In genomic region chr5:50489491-50489890, GRCh38 we compare ENCODE assay signal across 9 cellular contexts. TPM values are rescaled to one million over a fixed set of nuclear protein-coding genes. Genes with fewer than 3 reads are reported as not detected.
A peak's percentile ranks its signal among the peaks of the same experiment; 100 is the strongest.
DNase-seq lines count a peak whose midpoint lies in the region; ATAC-seq and TF ChIP-seq lines count a peak whose summit lies in the region.
"Not testable (repeated sequence)": the region's sequence is repeated elsewhere in the genome, so short reads cannot be mapped to it uniquely, and the experiment has no call there.
"Had no signal": no experiment of that assay in that cellular context is flagged by ENCODE, and none has a peak within 500 bp of the region (broad histone marks: within the 10 kb centered on the region; RNA-seq: fewer than 3 reads in every experiment).

No MANE protein-coding gene starts in this region.

- H3K27ac Mint-ChIP-seq in CD8-positive, alpha-beta memory T cell: peak overlapping the region in 5 of 8 donors; percentile 81 to 92 (median 87)
- peak overlapping the region; percentile 71 to 90 for H3K27ac Mint-ChIP-seq in T-cell
- peak overlapping the region; percentile 81 for H3K27ac Mint-ChIP-seq in activated CD8-positive, alpha-beta memory T cell treated with anti-CD3 and anti-CD28 coated beads, Interleukin-2, amount 10 ng/mL, durations not matched to agents 7 days and 5 days
- not testable (repeated sequence) for H3K27ac Mint-ChIP-seq in activated T-helper 2 cell treated with anti-CD3 and anti-CD28 coated beads, Interferon-gamma antibody, Interleukin-2, Interleukin-4, amounts not matched to agents 10 μg/mL and 5 μg/mL and 100 μg/mL, durations not matched to agents 14 hours and 24 hours and 36 hours
- H3K27ac Mint-ChIP-seq in activated naive CD8-positive, alpha-beta T cell treated with anti-CD3 and anti-CD28 coated beads, Interleukin-2, amount 10 ng/mL, durations not matched to agents 7 days and 5 days: peak overlapping the region; percentile 84
- H3K27ac Mint-ChIP-seq in naive thymus-derived CD8-positive, alpha-beta T cell: peak overlapping the region in 4 of 10 donors; percentile 87 to 95 (median 90)

- TF ChIP-seq EP300 in transverse colon (IDR thresholded peaks at IDR 0.05; ENCODE audit: low read depth): not testable (repeated sequence)

- H3K9me3 ChIP-seq in CD8-positive, alpha-beta memory T cell (ENCODE audit: low read length); transverse colon: not testable (repeated sequence)

- in situ Hi-C loops in transverse colon (cut with MboI; ENCODE audit: low pct_ligation_motif_present in 1 of 4, low pct_unique_long_range_greater_than_20kb in 1 of 4, low sequenced_read_pairs in 3 of 4): not testable (repeated sequence)

- H3K9me3 Mint-ChIP-seq in CD8-positive, alpha-beta memory T cell: peaks cover 20 to 60% (median 28%) of the 10 kb centered on the region in 5 donors
- peaks cover 6 to 22% (median 11%) of the 10 kb centered on the region in 3 donors for H3K9me3 Mint-ChIP-seq in T-cell
- H3K9me3 Mint-ChIP-seq in activated CD8-positive, alpha-beta memory T cell treated with anti-CD3 and anti-CD28 coated beads, Interleukin-2, amount 10 ng/mL, durations not matched to agents 7 days and 5 days (ENCODE audit: low read depth): not testable (repeated sequence)
- H3K9me3 Mint-ChIP-seq in activated T-helper 2 cell treated with anti-CD3 and anti-CD28 coated beads, Interferon-gamma antibody, Interleukin-2, Interleukin-4, amounts not matched to agents 10 μg/mL and 5 μg/mL and 100 μg/mL, durations not matched to agents 14 hours and 24 hours and 36 hours: peaks cover 55% of the 10 kb centered on the region
- H3K9me3 Mint-ChIP-seq in activated naive CD8-positive, alpha-beta T cell treated with anti-CD3 and anti-CD28 coated beads, Interleukin-2, amount 10 ng/mL, durations not matched to agents 7 days and 5 days: peaks cover 32% of the 10 kb centered on the region
- H3K9me3 Mint-ChIP-seq in naive thymus-derived CD8-positive, alpha-beta T cell: peaks cover 0 to 54% (median 22%) of the 10 kb centered on the region in 9 donors

- H3K27ac ChIP-seq in CD8-positive, alpha-beta memory T cell (ENCODE audit: low read depth, low read length); transverse colon: not testable (repeated sequence)

- H3K4me1 ChIP-seq in CD8-positive, alpha-beta memory T cell (ENCODE audit: insufficient read depth, low read length); transverse colon: not testable (repeated sequence)

- not testable (repeated sequence) for H3K27me3 ChIP-seq in CD8-positive, alpha-beta memory T cell (ENCODE audit: insufficient read depth, low read length, poor library complexity, severe bottlenecking); transverse colon

- peaks cover 23 to 27% (median 24%) of the 10 kb centered on the region in 3 donors for H3K4me1 Mint-ChIP-seq in CD8-positive, alpha-beta memory T cell
- peaks cover 25 to 36% (median 35%) of the 10 kb centered on the region in 3 donors for H3K4me1 Mint-ChIP-seq in T-cell
- H3K4me1 Mint-ChIP-seq in activated CD8-positive, alpha-beta memory T cell treated with anti-CD3 and anti-CD28 coated beads, Interleukin-2, amount 10 ng/mL, durations not matched to agents 7 days and 5 days: peaks cover 18% of the 10 kb centered on the region
- not testable (repeated sequence) for H3K4me1 Mint-ChIP-seq in activated T-helper 2 cell treated with anti-CD3 and anti-CD28 coated beads, Interferon-gamma antibody, Interleukin-2, Interleukin-4, amounts not matched to agents 10 μg/mL and 5 μg/mL and 100 μg/mL, durations not matched to agents 14 hours and 24 hours and 36 hours (ENCODE audit: low read depth); activated naive CD8-positive, alpha-beta T cell treated with anti-CD3 and anti-CD28 coated beads, Interleukin-2, amount 10 ng/mL, durations not matched to agents 7 days and 5 days
- peaks cover 7 to 25% (median 16%) of the 10 kb centered on the region in 4 donors for H3K4me1 Mint-ChIP-seq in naive thymus-derived CD8-positive, alpha-beta T cell

- TF ChIP-seq CTCF in transverse colon (IDR thresholded peaks at IDR 0.05): not testable (repeated sequence)

- POLR2A ChIA-PET in CD8-positive, alpha-beta memory T cell (lab: Charles Lee): interaction anchor here (1.0 to 1.5 kb wide), 3 partner anchors 43 to 48 kb away, joined by 3 to 7 read pairs (median 3); partner anchors contain the start of gene EMB
- POLR2A ChIA-PET in T-cell (lab: Charles Lee): not testable (repeated sequence)
- POLR2A ChIA-PET in activated naive CD8-positive, alpha-beta T cell treated with anti-CD3 and anti-CD28 coated beads, Interleukin-2, amount 10 ng/mL, durations not matched to agents 7 days and 5 days (lab: Charles Lee): interaction anchor here (2.3 kb wide), 1 partner anchor 48 kb away, joined by 8 read pairs; the partner anchor contains the start of gene EMB
- POLR2A ChIA-PET in naive thymus-derived CD8-positive, alpha-beta T cell (lab: Charles Lee): interaction anchor here (1.0 to 1.1 kb wide), 3 partner anchors 44 to 176 kb away, joined by 3 to 7 read pairs (median 6); partner anchors contain the start of gene EMB

- peaks cover 9 to 63% (median 25%) of the 10 kb centered on the region in 3 donors for H3K36me3 Mint-ChIP-seq in CD8-positive, alpha-beta memory T cell
- H3K36me3 Mint-ChIP-seq in T-cell: peaks cover 17% of the 10 kb centered on the region
- peaks cover 35% of the 10 kb centered on the region for H3K36me3 Mint-ChIP-seq in activated CD8-positive, alpha-beta memory T cell treated with anti-CD3 and anti-CD28 coated beads, Interleukin-2, amount 10 ng/mL, durations not matched to agents 7 days and 5 days
- peaks cover 34% of the 10 kb centered on the region for H3K36me3 Mint-ChIP-seq in activated T-helper 2 cell treated with anti-CD3 and anti-CD28 coated beads, Interferon-gamma antibody, Interleukin-2, Interleukin-4, amounts not matched to agents 10 μg/mL and 5 μg/mL and 100 μg/mL, durations not matched to agents 14 hours and 24 hours and 36 hours (ENCODE audit: low read depth)
- H3K36me3 Mint-ChIP-seq in activated naive CD8-positive, alpha-beta T cell treated with anti-CD3 and anti-CD28 coated beads, Interleukin-2, amount 10 ng/mL, durations not matched to agents 7 days and 5 days: peaks cover 34% of the 10 kb centered on the region
- peaks cover 0 to 16% (median 10%) of the 10 kb centered on the region in 3 donors for H3K36me3 Mint-ChIP-seq in naive thymus-derived CD8-positive, alpha-beta T cell

- not testable (repeated sequence) for H3K27me3 Mint-ChIP-seq in CD8-positive, alpha-beta memory T cell; T-cell; activated CD8-positive, alpha-beta memory T cell treated with anti-CD3 and anti-CD28 coated beads, Interleukin-2, amount 10 ng/mL, durations not matched to agents 7 days and 5 days; activated T-helper 2 cell treated with anti-CD3 and anti-CD28 coated beads, Interferon-gamma antibody, Interleukin-2, Interleukin-4, amounts not matched to agents 10 μg/mL and 5 μg/mL and 100 μg/mL, durations not matched to agents 14 hours and 24 hours and 36 hours (ENCODE audit: low read depth); activated naive CD8-positive, alpha-beta T cell treated with anti-CD3 and anti-CD28 coated beads, Interleukin-2, amount 10 ng/mL, durations not matched to agents 7 days and 5 days; naive thymus-derived CD8-positive, alpha-beta T cell

- TF ChIP-seq POLR2A in transverse colon (IDR thresholded peaks at IDR 0.05): not testable (repeated sequence)

- 90% methylated on average over 9 of the region's 10 CpGs; no CpG with 5 or more reads in 1 of the 2 donors for WGBS in transverse colon (ENCODE audit: low coverage in 1 of 2), 2 donors

- H3K36me3 ChIP-seq in CD8-positive, alpha-beta memory T cell (ENCODE audit: insufficient read depth, low read length); transverse colon: not testable (repeated sequence)

- peak in 2 of 5 donors; percentile 75 to 86 for DNase-seq in CD8-positive, alpha-beta memory T cell
- peak in 32 of 34 experiments; percentile 2 to 84 (median 43) for DNase-seq in T-cell
- DNase-seq in activated CD4-positive, alpha-beta T cell treated with anti-CD3 and anti-CD28 coated beads, Interleukin-2, amount 50 U/mL, for 1 hour: peak; percentile 38
- DNase-seq in activated CD8-positive, alpha-beta memory T cell treated with anti-CD3 and anti-CD28 coated beads, Interleukin-2, amount 10 ng/mL, durations not matched to agents 7 days and 5 days: peak; percentile 80
- peak; percentile 44 for DNase-seq in activated T-helper 2 cell treated with anti-CD3 and anti-CD28 coated beads, Interferon-gamma antibody, Interleukin-2, Interleukin-4, amounts not matched to agents 10 μg/mL and 5 μg/mL and 100 μg/mL, durations not matched to agents 14 hours and 24 hours and 36 hours (ENCODE audit: low spot score)
- DNase-seq in activated naive CD8-positive, alpha-beta T cell treated with anti-CD3 and anti-CD28 coated beads, Interleukin-2, amount 10 ng/mL, durations not matched to agents 7 days and 5 days: peak; percentile 60
- peak in 6 of 10 donors; percentile 20 to 87 (median 69) for DNase-seq in naive thymus-derived CD8-positive, alpha-beta T cell
- peak; percentile 25 for DNase-seq in transverse colon

- CTCF ChIA-PET in CD8-positive, alpha-beta memory T cell (lab: Charles Lee): interaction anchor here (1.1 kb wide), 1 partner anchor 48 kb away, joined by 4 read pairs; the partner anchor contains the start of gene EMB
- CTCF ChIA-PET in T-cell (lab: Charles Lee): not testable (repeated sequence)
- CTCF ChIA-PET in activated CD8-positive, alpha-beta memory T cell treated with anti-CD3 and anti-CD28 coated beads, Interleukin-2, amount 10 ng/mL, durations not matched to agents 7 days and 5 days (lab: Charles Lee): interaction anchor here (0.6 to 1.2 kb wide), 2 partner anchors 14 to 48 kb away, joined by 3 read pairs; no protein-coding TSS in a partner anchor

- intact Hi-C loops in activated T-helper 2 cell treated with anti-CD3 and anti-CD28 coated beads, Interferon-gamma antibody, Interleukin-2, Interleukin-4, amounts not matched to agents 10 μg/mL and 5 μg/mL and 100 μg/mL, durations not matched to agents 14 hours and 24 hours and 36 hours (cut with micrococcal nuclease); transverse colon (cut with DNase I; ENCODE audit: low total_unique reads): not testable (repeated sequence)

- not testable (repeated sequence) for H3K4me3 ChIP-seq in CD8-positive, alpha-beta memory T cell (ENCODE audit: low read length); transverse colon

- ATAC-seq in T-cell (replicated peaks in 1 of 4): peak in 1 of 4 experiments; percentile 65
- not testable (repeated sequence) for ATAC-seq in activated CD8-positive, alpha-beta memory T cell treated with anti-CD3 and anti-CD28 coated beads, Interleukin-2, amount 10 ng/mL, durations not matched to agents 7 days and 5 days; activated naive CD8-positive, alpha-beta T cell treated with anti-CD3 and anti-CD28 coated beads, Interleukin-2, amount 10 ng/mL, durations not matched to agents 7 days and 5 days (ENCODE audit: low read depth); naive thymus-derived CD8-positive, alpha-beta T cell

- peak overlapping the region in 6 of 7 donors; percentile 25 to 78 (median 50) for H3K4me3 Mint-ChIP-seq in CD8-positive, alpha-beta memory T cell
- peak overlapping the region; percentile 9 to 43 (median 9) for H3K4me3 Mint-ChIP-seq in T-cell
- peak overlapping the region; percentile 35 for H3K4me3 Mint-ChIP-seq in activated CD8-positive, alpha-beta memory T cell treated with anti-CD3 and anti-CD28 coated beads, Interleukin-2, amount 10 ng/mL, durations not matched to agents 7 days and 5 days
- H3K4me3 Mint-ChIP-seq in activated T-helper 2 cell treated with anti-CD3 and anti-CD28 coated beads, Interferon-gamma antibody, Interleukin-2, Interleukin-4, amounts not matched to agents 10 μg/mL and 5 μg/mL and 100 μg/mL, durations not matched to agents 14 hours and 24 hours and 36 hours (ENCODE audit: low read depth): not testable (repeated sequence)
- peak overlapping the region; percentile 32 for H3K4me3 Mint-ChIP-seq in activated naive CD8-positive, alpha-beta T cell treated with anti-CD3 and anti-CD28 coated beads, Interleukin-2, amount 10 ng/mL, durations not matched to agents 7 days and 5 days
- H3K4me3 Mint-ChIP-seq in naive thymus-derived CD8-positive, alpha-beta T cell: peak overlapping the region in 4 of 10 donors; percentile 45 to 75 (median 62)

RNA-seq across cellular contexts. Expression of gene EMB, which starts 48.4 kb away (rescaled TPM):
- 100 to 1,000 TPM; 140 to 145 TPM for total RNA-seq in CD8-positive, alpha-beta memory T cell
- polyA plus RNA-seq in CD8-positive, alpha-beta memory T cell: 220 TPM
- total RNA-seq in T-cell: 100 to 1,000 TPM; 148 to 210 (median 176) TPM
- 100 to 1,000 TPM; 132 to 161 TPM for total RNA-seq in activated CD8-positive, alpha-beta memory T cell treated with anti-CD3 and anti-CD28 coated beads, Interleukin-2, amount 10 ng/mL, durations not matched to agents 7 days and 5 days
- 77.6 and 78.6 TPM in 2 replicates for total RNA-seq in activated T-helper 2 cell treated with anti-CD3 and anti-CD28 coated beads, Interferon-gamma antibody, Interleukin-2, Interleukin-4, amounts not matched to agents 10 μg/mL and 5 μg/mL and 100 μg/mL, durations not matched to agents 14 hours and 24 hours and 36 hours
- total RNA-seq in activated naive CD8-positive, alpha-beta T cell treated with anti-CD3 and anti-CD28 coated beads, Interleukin-2, amount 10 ng/mL, durations not matched to agents 7 days and 5 days: 100 to 1,000 TPM; 188 to 203 TPM
- 100 to 1,000 TPM; 194 to 195 TPM for total RNA-seq in naive thymus-derived CD8-positive, alpha-beta T cell
- polyA plus RNA-seq in naive thymus-derived CD8-positive, alpha-beta T cell: 100 to 1,000 TPM; 109 to 184 (median 164) TPM
- 10 to 100 TPM in 2 of 4 donors, 1 to 10 TPM in 1, under 1 TPM in 1; 0.20 to 13.0 (median 7.9) TPM for total RNA-seq in transverse colon
- total RNA-seq: H4 had no signal
